In the genomic region with DNA sequence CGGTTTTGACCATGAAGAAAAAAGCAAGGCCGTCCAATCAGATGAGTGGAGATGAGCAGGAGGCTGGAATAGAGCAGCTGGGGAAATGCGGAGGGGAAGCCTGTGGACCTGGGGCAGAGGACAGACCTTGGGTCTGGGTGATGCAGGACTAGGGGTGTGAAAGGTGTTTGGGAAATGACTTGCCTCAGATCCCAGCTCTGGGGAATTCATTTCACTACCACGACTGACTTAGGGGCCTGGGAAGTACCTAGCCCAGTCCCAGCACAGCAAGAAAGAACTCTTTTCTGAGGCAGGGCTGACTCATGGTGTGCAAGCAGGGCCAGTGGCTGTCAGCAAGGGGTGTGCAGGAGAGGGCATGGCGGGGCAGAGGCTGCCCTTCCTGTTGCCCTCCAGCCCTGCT, we compare ENCODE assay signal across 14 cellular contexts. TPM values are rescaled to one million over a fixed set of nuclear protein-coding genes. Genes with fewer than 3 reads are reported as not detected.
A peak's percentile ranks its signal among the peaks of the same experiment; 100 is the strongest.
DNase-seq lines count a peak whose midpoint lies in the region; ATAC-seq and TF ChIP-seq lines count a peak whose summit lies in the region.
"Had no signal": no experiment of that assay in that cellular context is flagged by ENCODE, and none has a peak within 500 bp of the region (broad histone marks: within the 10 kb centered on the region; RNA-seq: fewer than 3 reads in every experiment).

No MANE protein-coding gene starts in this region.

- no peaks in the 10 kb centered on the region for H3K27me3 Mint-ChIP-seq in activated T-helper 2 cell treated with anti-CD3 and anti-CD28 coated beads, Interferon-gamma antibody, Interleukin-2, Interleukin-4, amounts not matched to agents 10 μg/mL and 5 μg/mL and 100 μg/mL, durations not matched to agents 14 hours and 24 hours and 36 hours (ENCODE audit: low read depth)

- no peaks in the 10 kb centered on the region for H3K36me3 ChIP-seq in BLaER1
- H3K36me3 ChIP-seq in esophagus muscularis mucosa = no peaks in the 10 kb centered on the region

- H3K36me3 Mint-ChIP-seq in activated T-helper 2 cell treated with anti-CD3 and anti-CD28 coated beads, Interferon-gamma antibody, Interleukin-2, Interleukin-4, amounts not matched to agents 10 μg/mL and 5 μg/mL and 100 μg/mL, durations not matched to agents 14 hours and 24 hours and 36 hours (ENCODE audit: low read depth) = no peaks in the 10 kb centered on the region
- H3K36me3 Mint-ChIP-seq: naive B cell had no signal

- H3K4me2 ChIP-seq in BLaER1 = 0 out of 2 replicates have a peak overlapping the region, but pooled peaks have one; percentile 61

- 70% methylated on average over 4 of the region's 5 CpGs for WGBS in esophagus muscularis mucosa

- TF ChIP-seq EP300 in esophagus muscularis mucosa (IDR thresholded peaks at IDR 0.05) = no peak

- peaks cover 38% of the 10 kb centered on the region for H3K4me1 Mint-ChIP-seq in activated T-helper 2 cell treated with anti-CD3 and anti-CD28 coated beads, Interferon-gamma antibody, Interleukin-2, Interleukin-4, amounts not matched to agents 10 μg/mL and 5 μg/mL and 100 μg/mL, durations not matched to agents 14 hours and 24 hours and 36 hours (ENCODE audit: low read depth)

- H3K9me3 ChIP-seq in BLaER1 = no peaks in the 10 kb centered on the region
- no peaks in the 10 kb centered on the region for H3K9me3 ChIP-seq in esophagus muscularis mucosa

- peak; percentile 76 for ATAC-seq in HG03045 (IDR thresholded peaks at IDR 0.05; ENCODE audit: unreplicated experiment)
- ATAC-seq: sciatic nerve had no signal

- H3K9me3 Mint-ChIP-seq in activated T-helper 2 cell treated with anti-CD3 and anti-CD28 coated beads, Interferon-gamma antibody, Interleukin-2, Interleukin-4, amounts not matched to agents 10 μg/mL and 5 μg/mL and 100 μg/mL, durations not matched to agents 14 hours and 24 hours and 36 hours = no peaks in the 10 kb centered on the region
- H3K9me3 Mint-ChIP-seq: naive B cell had no signal

- H3K9ac ChIP-seq in BLaER1 = no peak overlapping the region

- TF ChIP-seq CTCF in GM12865 (IDR thresholded peaks at IDR 0.05; ENCODE audit: insufficient read depth, low read depth, low read length, missing control alignments) (no peak), esophagus muscularis mucosa (IDR thresholded peaks at IDR 0.05) (no peak)

- H3K27ac ChIP-seq in BLaER1 (no peak overlapping the region), esophagus muscularis mucosa (replicated peaks in 1 of 4) (no peak overlapping the region)

- no peak for TF ChIP-seq POLR2A in esophagus muscularis mucosa (IDR thresholded peaks at IDR 0.05; ENCODE audit: low read depth)

- H4K20me1 ChIP-seq in BLaER1 = no peaks in the 10 kb centered on the region

- intact Hi-C loops in activated T-helper 2 cell treated with anti-CD3 and anti-CD28 coated beads, Interferon-gamma antibody, Interleukin-2, Interleukin-4, amounts not matched to agents 10 μg/mL and 5 μg/mL and 100 μg/mL, durations not matched to agents 14 hours and 24 hours and 36 hours (cut with micrococcal nuclease) = no loop called here
- intact Hi-C loops in esophagus muscularis mucosa (cut with DNase I) = no loop called here

- in situ Hi-C loops in ACHN (cut with HindIII; ENCODE audit: low pct_ligation_motif_present, low pct_unique_long_range_greater_than_20kb, low sequenced_read_pairs) = no loop called here

- H3K4me3 Mint-ChIP-seq in activated T-helper 2 cell treated with anti-CD3 and anti-CD28 coated beads, Interferon-gamma antibody, Interleukin-2, Interleukin-4, amounts not matched to agents 10 μg/mL and 5 μg/mL and 100 μg/mL, durations not matched to agents 14 hours and 24 hours and 36 hours (ENCODE audit: low read depth) = no peak overlapping the region

- peak overlapping the region; percentile 64 for H3K27ac Mint-ChIP-seq in activated T-helper 2 cell treated with anti-CD3 and anti-CD28 coated beads, Interferon-gamma antibody, Interleukin-2, Interleukin-4, amounts not matched to agents 10 μg/mL and 5 μg/mL and 100 μg/mL, durations not matched to agents 14 hours and 24 hours and 36 hours

- H3K4me1 ChIP-seq in BLaER1 (peaks cover 57% of the 10 kb centered on the region), esophagus muscularis mucosa (peaks cover 0 to 8% (median 3%) of the 10 kb centered on the region in 4 donors)

- H3K4me3 ChIP-seq in BLaER1 (no peak overlapping the region), GM12865 (ENCODE audit: low read depth, low read length) (no peak overlapping the region), esophagus muscularis mucosa (no peak overlapping the region)

- no peaks in the 10 kb centered on the region for H3K27me3 ChIP-seq in BLaER1
- H3K27me3 ChIP-seq in esophagus muscularis mucosa = peaks cover 0 to 16% (median 0%) of the 10 kb centered on the region in 4 donors

- DNase-seq in GM12865 (ENCODE audit: low read depth) (peak; percentile 85), esophagus muscularis mucosa (ENCODE audit: extremely low spot score) (no peak), DMS 273 treated with DMSO at 0.1 percent for 48 hours (lab: John Stamatoyannopoulos, UW) (no peak), ACHN (no peak), HuH-7.5 (ENCODE audit: low spot score) (no peak)
- no peak for DNase-seq in activated T-helper 2 cell treated with anti-CD3 and anti-CD28 coated beads, Interferon-gamma antibody, Interleukin-2, Interleukin-4, amounts not matched to agents 10 μg/mL and 5 μg/mL and 100 μg/mL, durations not matched to agents 14 hours and 24 hours and 36 hours (ENCODE audit: low spot score)
- DNase-seq: caudate nucleus; IMR-90; naive B cell; NCI-H1694 treated with DMSO at 0.1 percent for 48 hours; NK-92 treated with Interleukin-12 subunit alpha and Interleukin-12 subunit beta, amount 100 ng/mL, for 24 hours had no signal

RNA-seq across cellular contexts. Expression of a gene that starts 14.8 kb away (rescaled TPM):
- total RNA-seq in activated T-helper 2 cell treated with anti-CD3 and anti-CD28 coated beads, Interferon-gamma antibody, Interleukin-2, Interleukin-4, amounts not matched to agents 10 μg/mL and 5 μg/mL and 100 μg/mL, durations not matched to agents 14 hours and 24 hours and 36 hours = 0.55 and 0.75 TPM in 2 replicates
- total RNA-seq in esophagus muscularis mucosa = not detected
- total RNA-seq: IMR-90, sciatic nerve had no signal

RNA-seq across cellular contexts. Expression of a gene that starts 37.2 kb away (rescaled TPM):
- total RNA-seq in activated T-helper 2 cell treated with anti-CD3 and anti-CD28 coated beads, Interferon-gamma antibody, Interleukin-2, Interleukin-4, amounts not matched to agents 10 μg/mL and 5 μg/mL and 100 μg/mL, durations not matched to agents 14 hours and 24 hours and 36 hours = 0.14 TPM in 1 of 2 replicates, not detected in the other
- total RNA-seq in esophagus muscularis mucosa = 1 to 10 TPM in 3 of 4 donors, under 1 TPM in 1; under 0.01 to 3.8 (median 1.3) TPM
- total RNA-seq: IMR-90 had no signal
